ENCODE assay signal across 17 cellular contexts in genomic region chr5:97874491-97874890, GRCh38.
"Had no signal": no experiment of that assay in that cellular context is flagged by ENCODE, and none has a peak within 500 bp of the region (broad histone marks: within the 10 kb centered on the region; RNA-seq: fewer than 3 reads in every experiment).

No MANE protein-coding gene starts in this region.

- H3K4me1 ChIP-seq: adrenal gland, foreskin keratinocyte had no signal

- H3K4me3 ChIP-seq: adrenal gland, skin epidermis had no signal

- H3K27ac ChIP-seq: adrenal gland, foreskin keratinocyte, skin epidermis had no signal

- ATAC-seq: activated CD4-positive, alpha-beta T cell treated with anti-CD3 and anti-CD28 coated beads for 36 hours; activated CD8-positive, alpha-beta memory T cell treated with anti-CD3 and anti-CD28 coated beads, Interleukin-2, amount 10 ng/mL, durations not matched to agents 7 days and 5 days; foreskin keratinocyte; natural killer cell treated with Interleukin-12 subunit alpha and Interleukin-12 subunit beta and Interleukin-15 and Interleukin-18, amount 100 ng/mL, for 72 hours; T-helper 17 cell had no signal

- H3K27me3 ChIP-seq: adrenal gland, foreskin keratinocyte had no signal

- H3K9me3 ChIP-seq: adrenal gland had no signal

- H3K36me3 ChIP-seq: adrenal gland had no signal

- DNase-seq: activated CD4-positive, alpha-beta memory T cell treated with anti-CD3 and anti-CD28 coated beads for 36 hours; activated CD4-positive, alpha-beta T cell treated with anti-CD3 and anti-CD28 coated beads for 36 hours; activated CD8-positive, alpha-beta memory T cell treated with anti-CD3 and anti-CD28 coated beads, Interleukin-2, amount 10 ng/mL, durations not matched to agents 7 days and 5 days; activated naive CD4-positive, alpha-beta T cell treated with anti-CD3 and anti-CD28 coated beads, Interleukin-2, amount 50 U/mL, for 16 hours; activated T-cell treated with anti-CD3 and anti-CD28 coated beads, Interleukin-2, amount 50 U/mL, for 1 hour; adrenal gland; foreskin keratinocyte; mesendoderm; posterior cingulate gyrus; retina; stimulated activated CD4-positive, alpha-beta T cell treated with anti-CD3 and anti-CD28 coated beads, Interleukin-4, amount 100 ng/mL, for 24 hours; stimulated activated naive CD4-positive, alpha-beta T cell treated with Interleukin-2 at 50 U/mL for 16 hours; substantia nigra; T-helper 17 cell; trophoblast cell had no signal
